Comparison of ENCODE assay signal across 27 cellular contexts in genomic region chr10:63672491-63672890, GRCh38.
DNase-seq lines count a peak whose midpoint lies in the region; ATAC-seq, FAIRE-seq and TF ChIP-seq lines count a peak whose summit lies in the region.
"Had no signal": no experiment of that assay in that cellular context is flagged by ENCODE, and none has a peak within 500 bp of the region (broad histone marks: within the 10 kb centered on the region; RNA-seq: fewer than 3 reads in every experiment).

No MANE protein-coding gene starts in this region.

- dilution Hi-C loops in keratinocyte (cut with MboI; ENCODE audit: extremely low pct_ligation_motif_present, low sequenced_read_pairs), result no loop called here

- H3K4me1 ChIP-seq in heart right ventricle (peaks cover 3 to 49% (median 40%) of the 10 kb centered on the region in 9 donors), keratinocyte (ENCODE audit: control insufficient read depth, extremely low read depth, insufficient read depth, low read length) (peaks cover 17% of the 10 kb centered on the region), subcutaneous abdominal adipose tissue (ENCODE audit: control insufficient read depth in 5 of 5, insufficient read depth in 5 of 5, low read length in 5 of 5) (peaks cover 19 to 56% (median 47%) of the 10 kb centered on the region in 5 donors), prostate gland (replicated peaks) (no peaks in the 10 kb centered on the region)
- H3K4me1 ChIP-seq: A549 had no signal

- no peak for FAIRE-seq in keratinocyte (lab: Jason Lieb, UNC)
- FAIRE-seq: A549, small intestine had no signal

- no peaks in the 10 kb centered on the region for H3K79me2 ChIP-seq in keratinocyte (ENCODE audit: control insufficient read depth, insufficient read depth, low read length)

- H3K36me3 ChIP-seq in heart right ventricle (no peaks in the 10 kb centered on the region), keratinocyte (ENCODE audit: control insufficient read depth in 2 of 2, extremely low read depth in 1 of 2, insufficient read depth in 2 of 2, low read length in 2 of 2) (no peaks in the 10 kb centered on the region), subcutaneous abdominal adipose tissue (ENCODE audit: control insufficient read depth in 5 of 5, insufficient read depth in 5 of 5, low read length in 5 of 5) (peaks cover 0 to 4% (median 0%) of the 10 kb centered on the region in 5 donors), prostate gland (no peaks in the 10 kb centered on the region)
- H3K36me3 ChIP-seq: brain microvascular endothelial cell, ovary, stomach, vagina had no signal

- H3K4me2 ChIP-seq in keratinocyte (ENCODE audit: control insufficient read depth, extremely low read depth, insufficient read depth, low read depth, low read length), result peak overlapping the region; percentile 22
- H3K4me2 ChIP-seq: A549 had no signal

- intact Hi-C loops in heart right ventricle (cut with DNase I) (loop anchor here in 3 of 10 donors (5.0 kb wide), 2 partner anchors 40 kb away; no protein-coding TSS in a partner anchor), Right ventricle myocardium superior (cut with DNase I) (no loop called here), prostate gland (cut with DNase I) (no loop called here)

- H3K27me3 ChIP-seq in heart right ventricle, result no peaks in the 10 kb centered on the region
- no peaks in the 10 kb centered on the region for H3K27me3 ChIP-seq in keratinocyte (ENCODE audit: control insufficient read depth, extremely low read depth, insufficient read depth, low read length)
- no peaks in the 10 kb centered on the region for H3K27me3 ChIP-seq in subcutaneous abdominal adipose tissue (ENCODE audit: control insufficient read depth in 5 of 5, insufficient read depth in 4 of 5, low read length in 5 of 5)
- no peaks in the 10 kb centered on the region for H3K27me3 ChIP-seq in prostate gland (replicated peaks; ENCODE audit: insufficient read depth)
- H3K27me3 ChIP-seq: brain microvascular endothelial cell, ovary, stomach, vagina had no signal

- H3K9ac ChIP-seq in keratinocyte (ENCODE audit: control insufficient read depth, extremely low read depth, insufficient read depth, low read length), result no peak overlapping the region
- H3K9ac ChIP-seq in subcutaneous abdominal adipose tissue (ENCODE audit: low read length in 5 of 5), result no peak overlapping the region

- H3K9me1 ChIP-seq in keratinocyte (ENCODE audit: control insufficient read depth, extremely low read depth, insufficient read depth, low read length), result no peaks in the 10 kb centered on the region

- ATAC-seq in heart right ventricle, result no peak
- no peak for ATAC-seq in Right ventricle myocardium superior (ENCODE audit: poor library complexity)
- ATAC-seq: A549, Panc1 had no signal

- DNase-seq in heart right ventricle (no peak), Right ventricle myocardium superior (no peak), keratinocyte (ENCODE audit: low read depth, low spot score) (no peak), NCI-H1417 treated with DMSO at 0.1 percent for 48 hours (lab: John Stamatoyannopoulos, UW) (no peak), MV-4-11 (lab: John Stamatoyannopoulos, UW) (no peak), prostate gland (ENCODE audit: low spot score) (no peak)
- DNase-seq: activated CD4-positive, CD25-positive, alpha-beta regulatory T cell treated with anti-CD3 and anti-CD28 coated beads, Interleukin-2, amount 50 U/mL, for 72 hours; brain microvascular endothelial cell; C1 segment of cervical spinal cord; DMS 273 treated with DMSO at 0.1 percent for 48 hours; erythroblast; GDM1; H7; naive B cell; NCI-H1436 treated with DMSO at 0.1 percent for 48 hours; NCI-H82; ovary; small intestine; stimulated activated CD4-positive, alpha-beta T cell treated with anti-CD3 and anti-CD28 coated beads, Interleukin-2, amount 100 ng/mL, for 48 hours; stomach; T1000 had no signal

- H3K27ac ChIP-seq in heart right ventricle (peak overlapping the region in 9 of 10 donors; percentile 0 to 89 (median 79)), VCaP (peak overlapping the region; percentile 80), keratinocyte (ENCODE audit: control insufficient read depth, insufficient read depth, low read length) (no peak overlapping the region), subcutaneous abdominal adipose tissue (ENCODE audit: low read depth, low read length) (peak overlapping the region; percentile 61), prostate gland (peak overlapping the region in 1 of 2 donors; percentile 46)
- H3K27ac ChIP-seq: A549, brain microvascular endothelial cell, ovary had no signal

- no peak for TF ChIP-seq POLR2A in prostate gland (IDR thresholded peaks at IDR 0.05)

- 67 to 83% methylated on average over 3 of the region's 3 CpGs for WGBS in heart right ventricle, 2 donors
- 84% methylated on average over 3 of the region's 3 CpGs for WGBS in prostate gland

- H3K9me3 ChIP-seq in heart right ventricle (no peaks in the 10 kb centered on the region), keratinocyte (ENCODE audit: control insufficient read depth, low read depth, low read length) (no peaks in the 10 kb centered on the region), subcutaneous abdominal adipose tissue (ENCODE audit: control insufficient read depth in 5 of 5, low read length in 5 of 5) (no peaks in the 10 kb centered on the region), prostate gland (no peaks in the 10 kb centered on the region)
- H3K9me3 ChIP-seq: A549, ovary, stomach, vagina had no signal

- H2AFZ ChIP-seq in keratinocyte (ENCODE audit: control insufficient read depth, low read length), result no peak overlapping the region

- no peaks in the 10 kb centered on the region for H4K20me1 ChIP-seq in keratinocyte (ENCODE audit: control insufficient read depth, extremely low read depth, insufficient read depth, low read length)

- TF ChIP-seq CTCF in heart right ventricle (IDR thresholded peaks at IDR 0.05) (no peak), VCaP (conservative IDR thresholded peaks at IDR 0.05) (no peak), keratinocyte (optimal IDR thresholded peaks at IDR 0.05 in 1 of 3, IDR thresholded peaks at IDR 0.05 in 1 of 3, conservative IDR thresholded peaks at IDR 0.05 in 1 of 3; ENCODE audit: extremely low read depth in 1 of 3, insufficient read depth in 2 of 3, low read length in 3 of 3) (no peak), prostate gland (IDR thresholded peaks at IDR 0.05) (no peak)

- H3K4me3 ChIP-seq in heart right ventricle (no peak overlapping the region), keratinocyte (ENCODE audit: control insufficient read depth in 2 of 3, extremely low read depth in 1 of 3, insufficient read depth in 2 of 3, low read depth in 1 of 3, low read length in 3 of 3) (no peak overlapping the region), subcutaneous abdominal adipose tissue (ENCODE audit: low read depth in 1 of 5, low read length in 5 of 5) (peak overlapping the region in 1 of 5 donors; percentile 8), prostate gland (no peak overlapping the region)
- H3K4me3 ChIP-seq: A549, lung, ovary, stomach, vagina had no signal
